8 cellular contexts compared by ENCODE assay signal in the genomic region with DNA sequence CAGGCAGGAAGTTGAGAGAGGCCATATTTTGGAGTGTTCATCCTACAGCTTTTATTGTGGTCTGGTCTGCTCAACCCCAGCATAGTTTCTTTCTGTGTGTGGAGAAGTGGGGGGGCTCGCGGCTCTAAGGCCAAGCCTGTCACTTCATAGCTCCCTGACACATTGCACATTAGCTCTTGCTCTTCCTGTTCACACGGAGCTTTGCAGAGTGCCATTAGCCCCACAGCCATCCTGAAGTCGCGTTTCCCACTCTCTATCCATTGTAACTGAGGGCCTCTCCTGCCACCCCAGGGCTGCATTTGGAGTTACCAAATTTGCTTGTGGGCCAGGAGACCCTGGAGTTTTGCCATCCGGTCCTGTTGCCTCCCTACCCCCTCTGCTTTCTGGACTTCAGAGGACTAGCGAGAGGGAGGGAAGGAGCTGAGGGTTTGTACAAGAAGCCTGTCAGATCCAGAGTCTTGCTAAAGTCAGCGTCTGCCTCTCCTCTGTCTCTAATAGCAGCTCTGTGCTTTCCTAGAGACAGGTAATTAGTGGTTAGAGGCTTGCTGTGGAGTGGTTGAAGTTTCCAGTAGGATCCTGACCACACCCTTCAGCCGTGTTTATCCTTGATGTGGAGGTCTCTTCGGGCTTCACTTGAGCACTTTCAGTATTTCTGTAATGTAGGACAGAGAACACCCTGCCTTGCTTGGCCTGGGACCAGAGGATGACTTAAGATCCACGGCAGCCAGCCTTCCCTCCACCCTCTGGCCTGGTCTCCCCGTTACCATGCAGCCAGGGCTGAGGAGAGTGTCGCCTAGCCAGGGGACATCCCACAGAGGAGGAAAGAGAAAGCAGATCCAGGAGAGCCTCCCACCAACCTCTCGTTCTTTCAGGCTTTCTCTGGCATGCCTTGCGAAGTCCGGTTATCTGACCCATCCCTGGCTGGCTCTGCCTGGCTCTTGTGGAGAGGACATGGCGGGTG. TPM values are rescaled to one million over a fixed set of nuclear protein-coding genes. Genes with fewer than 3 reads are reported as not detected.
DNase-seq lines count a peak whose midpoint lies in the region; ATAC-seq, FAIRE-seq and TF ChIP-seq lines count a peak whose summit lies in the region.

No MANE protein-coding gene starts in this region.

- H3K27ac ChIP-seq in ACC112 (ENCODE audit: low read depth, low read length), result peak overlapping the region; percentile 60
- H3K27ac ChIP-seq in pancreas, result peak overlapping the region in 2 of 4 donors; percentile 1 to 38

- peak overlapping the region; percentile 89 for H2AFZ ChIP-seq in ACC112 (ENCODE audit: low read length, unreplicated experiment)

- H3K4me1 ChIP-seq in ACC112 (ENCODE audit: control insufficient read depth, insufficient read depth, low read length, unreplicated experiment), result peaks cover 23% of the 10 kb centered on the region
- H3K4me1 ChIP-seq in pancreas, result no peaks in the 10 kb centered on the region

- H3K27me3 ChIP-seq in ACC112 (ENCODE audit: insufficient read depth, low read length) (no peaks in the 10 kb centered on the region), pancreas (no peaks in the 10 kb centered on the region)

- H3K4me3 ChIP-seq in ACC112 (ENCODE audit: low read depth, low read length) (peak overlapping the region; percentile 64), pancreas (no peak overlapping the region)

- no peak for TF ChIP-seq CTCF in pancreas (IDR thresholded peaks at IDR 0.05)

- no peak for FAIRE-seq in pancreas (lab: Jason Lieb, UNC)

- peaks cover 4% of the 10 kb centered on the region for H3K79me2 ChIP-seq in ACC112 (ENCODE audit: control insufficient read depth, insufficient read depth, low read length, unreplicated experiment)

- H3K36me3 ChIP-seq in ACC112 (ENCODE audit: insufficient read depth, low read length) (0 out of 2 replicates have a peak, but pooled peaks cover 3% of the 10 kb centered on the region), pancreas (no peaks in the 10 kb centered on the region)

- peaks cover 35% of the 10 kb centered on the region for H3K36me3 Mint-ChIP-seq in T-helper 2 cell treated with Interferon-gamma antibody and Interleukin-4, amounts not matched to agents 5 μg/mL and 100 μg/mL, for 36 hours (ENCODE audit: low read depth)

- H3K4me3 Mint-ChIP-seq in T-helper 2 cell treated with Interferon-gamma antibody and Interleukin-4, amounts not matched to agents 5 μg/mL and 100 μg/mL, for 36 hours, result peak overlapping the region; percentile 64

- peaks cover 6% of the 10 kb centered on the region for H3K9me3 Mint-ChIP-seq in T-helper 2 cell treated with Interferon-gamma antibody and Interleukin-4, amounts not matched to agents 5 μg/mL and 100 μg/mL, for 36 hours

- WGBS in pancreas, 2 donors, result 81% methylated on average over 17 of the region's 17 CpGs

- H3K27me3 Mint-ChIP-seq in T-helper 2 cell treated with Interferon-gamma antibody and Interleukin-4, amounts not matched to agents 5 μg/mL and 100 μg/mL, for 36 hours (ENCODE audit: low read depth), result no peaks in the 10 kb centered on the region

- DNase-seq in T-helper 2 cell treated with Interferon-gamma antibody and Interleukin-4, amounts not matched to agents 5 μg/mL and 100 μg/mL, for 36 hours (ENCODE audit: low spot score), result peak; percentile 12
- DNase-seq in fibroblast of gingiva (ENCODE audit: low read depth), result peak; percentile 91
- DNase-seq in pancreas, result peak in 1 of 6 donors; percentile 48
- DNase-seq in NCI-H748 treated with DMSO at 0.1 percent for 48 hours (lab: John Stamatoyannopoulos, UW), result no peak

- peaks cover 35% of the 10 kb centered on the region for H3K4me1 Mint-ChIP-seq in T-helper 2 cell treated with Interferon-gamma antibody and Interleukin-4, amounts not matched to agents 5 μg/mL and 100 μg/mL, for 36 hours (ENCODE audit: low read depth)

- peak overlapping the region; percentile 82 for H3K27ac Mint-ChIP-seq in T-helper 2 cell treated with Interferon-gamma antibody and Interleukin-4, amounts not matched to agents 5 μg/mL and 100 μg/mL, for 36 hours

- ATAC-seq in GM18861 (IDR thresholded peaks at IDR 0.05; ENCODE audit: unreplicated experiment) (peak; percentile 11), HG03103 (IDR thresholded peaks at IDR 0.05; ENCODE audit: low read depth, unreplicated experiment) (peak; percentile 20), pancreas (peak in 3 of 4 donors; percentile 60 to 76 (median 70)), HG03280 (IDR thresholded peaks at IDR 0.05; ENCODE audit: unreplicated experiment) (no peak)

- H3K9me3 ChIP-seq in pancreas, result no peaks in the 10 kb centered on the region

- intact Hi-C loops in pancreas (cut with DNase I), result loop anchor here in 1 of 3 donors (10.0 kb wide), 1 partner anchor 167 kb away; no protein-coding TSS in a partner anchor

RNA-seq across cellular contexts. Expression of a gene that starts 14.1 kb away (rescaled TPM):
- total RNA-seq in pancreas, result 10 to 100 TPM in 3 of 6 donors, 1 to 10 TPM in 3; 8.4 to 16.6 (median 9.8) TPM
- 10 to 100 TPM; 15.2 to 16.6 TPM for polyA plus RNA-seq in pancreas

RNA-seq across cellular contexts. Expression of a gene that starts 35.1 kb away (rescaled TPM):
- total RNA-seq in pancreas, result 1 to 10 TPM; 5.3 to 8.2 (median 6.6) TPM
- polyA plus RNA-seq in pancreas, result 1 to 10 TPM; 6.1 to 6.4 TPM

RNA-seq across cellular contexts. Expression of a gene that starts 37.5 kb away (rescaled TPM):
- total RNA-seq in pancreas, result 10 to 100 TPM in 2 of 6 donors, 1 to 10 TPM in 4; 2.6 to 10.5 (median 9.4) TPM
- 10 to 100 TPM in 1 of 2 donors, 1 to 10 TPM in 1; 5.7 to 12.9 TPM for polyA plus RNA-seq in pancreas

RNA-seq across cellular contexts. Expression of a gene that starts 49.0 kb away (rescaled TPM):
- total RNA-seq in pancreas, result 10 to 100 TPM in 2 of 6 donors, 1 to 10 TPM in 4; 6.3 to 16.3 (median 7.5) TPM
- 10 to 100 TPM; 27.8 to 29.4 TPM for polyA plus RNA-seq in pancreas

RNA-seq across cellular contexts. Expression of a gene that starts 49.3 kb away (rescaled TPM):
- total RNA-seq in pancreas, result 100 to 1,000 TPM; 137 to 178 (median 172) TPM
- 100 to 1,000 TPM in 1 of 2 donors, 10 to 100 TPM in 1; 76.5 to 107 TPM for polyA plus RNA-seq in pancreas
